Comparison of ENCODE assay signal across 1 cellular context in the genomic region with DNA sequence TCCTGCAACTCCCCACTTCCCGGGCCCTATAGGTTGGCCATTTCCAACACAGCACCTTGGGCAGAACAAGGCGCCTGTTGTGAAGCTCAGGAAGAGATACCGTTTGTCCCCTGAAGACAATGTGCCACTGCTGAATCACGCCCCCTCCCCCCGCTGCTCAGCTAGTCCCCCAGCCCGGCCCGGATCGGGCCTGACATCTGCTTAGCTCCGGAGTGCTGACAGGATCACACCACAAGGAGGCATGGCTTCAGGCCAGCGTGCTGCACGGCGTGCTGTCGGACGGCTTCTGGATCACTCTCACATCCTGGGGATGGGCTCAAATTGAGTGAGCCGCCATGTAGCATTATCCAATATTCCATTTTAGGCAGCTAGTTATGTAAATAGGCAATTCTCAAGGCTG.
TF ChIP-seq lines count a peak whose summit lies in the region.

No MANE protein-coding gene starts in this region.

TF ChIP-seq in K562, 482 proteins besides CTCF, POLR2A, EP300 and RAD21 (continued from another document and continues in another):
- TF ChIP-seq, protein P1, sequence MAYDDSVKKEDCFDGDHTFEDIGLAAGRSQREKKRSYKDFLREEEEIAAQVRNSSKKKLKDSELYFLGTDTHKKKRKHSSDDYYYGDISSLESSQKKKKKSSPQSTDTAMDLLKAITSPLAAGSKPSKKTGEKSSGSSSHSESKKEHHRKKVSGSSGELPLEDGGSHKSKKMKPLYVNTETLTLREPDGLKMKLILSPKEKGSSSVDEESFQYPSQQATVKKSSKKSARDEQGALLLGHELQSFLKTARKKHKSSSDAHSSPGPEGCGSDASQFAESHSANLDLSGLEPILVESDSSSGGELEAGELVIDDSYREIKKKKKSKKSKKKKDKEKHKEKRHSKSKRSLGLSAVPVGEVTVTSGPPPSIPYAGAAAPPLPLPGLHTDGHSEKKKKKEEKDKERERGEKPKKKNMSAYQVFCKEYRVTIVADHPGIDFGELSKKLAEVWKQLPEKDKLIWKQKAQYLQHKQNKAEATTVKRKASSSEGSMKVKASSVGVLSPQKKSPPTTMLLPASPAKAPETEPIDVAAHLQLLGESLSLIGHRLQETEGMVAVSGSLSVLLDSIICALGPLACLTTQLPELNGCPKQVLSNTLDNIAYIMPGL (CRISPR knock-in tag; IDR thresholded peaks at IDR 0.05) = no peak
- TF ChIP-seq CBX5 (IDR thresholded peaks at IDR 0.05; ENCODE audit: borderline replicate concordance, low read depth) = no peak
- TF ChIP-seq, protein P2, sequence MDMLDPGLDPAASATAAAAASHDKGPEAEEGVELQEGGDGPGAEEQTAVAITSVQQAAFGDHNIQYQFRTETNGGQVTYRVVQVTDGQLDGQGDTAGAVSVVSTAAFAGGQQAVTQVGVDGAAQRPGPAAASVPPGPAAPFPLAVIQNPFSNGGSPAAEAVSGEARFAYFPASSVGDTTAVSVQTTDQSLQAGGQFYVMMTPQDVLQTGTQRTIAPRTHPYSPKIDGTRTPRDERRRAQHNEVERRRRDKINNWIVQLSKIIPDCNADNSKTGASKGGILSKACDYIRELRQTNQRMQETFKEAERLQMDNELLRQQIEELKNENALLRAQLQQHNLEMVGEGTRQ (CRISPR knock-in tag; IDR thresholded peaks at IDR 0.05) = no peak
- no peak for TF ChIP-seq XRCC5 (IDR thresholded peaks at IDR 0.05; ENCODE audit: low read depth, low read length)
- TF ChIP-seq EWSR1 (IDR thresholded peaks at IDR 0.05; ENCODE audit: borderline replicate concordance, low read depth, partially characterized antibody) = no peak
- TF ChIP-seq PHF21A (IDR thresholded peaks at IDR 0.05; ENCODE audit: borderline replicate concordance, low read depth) = no peak
- TF ChIP-seq, protein P3, sequence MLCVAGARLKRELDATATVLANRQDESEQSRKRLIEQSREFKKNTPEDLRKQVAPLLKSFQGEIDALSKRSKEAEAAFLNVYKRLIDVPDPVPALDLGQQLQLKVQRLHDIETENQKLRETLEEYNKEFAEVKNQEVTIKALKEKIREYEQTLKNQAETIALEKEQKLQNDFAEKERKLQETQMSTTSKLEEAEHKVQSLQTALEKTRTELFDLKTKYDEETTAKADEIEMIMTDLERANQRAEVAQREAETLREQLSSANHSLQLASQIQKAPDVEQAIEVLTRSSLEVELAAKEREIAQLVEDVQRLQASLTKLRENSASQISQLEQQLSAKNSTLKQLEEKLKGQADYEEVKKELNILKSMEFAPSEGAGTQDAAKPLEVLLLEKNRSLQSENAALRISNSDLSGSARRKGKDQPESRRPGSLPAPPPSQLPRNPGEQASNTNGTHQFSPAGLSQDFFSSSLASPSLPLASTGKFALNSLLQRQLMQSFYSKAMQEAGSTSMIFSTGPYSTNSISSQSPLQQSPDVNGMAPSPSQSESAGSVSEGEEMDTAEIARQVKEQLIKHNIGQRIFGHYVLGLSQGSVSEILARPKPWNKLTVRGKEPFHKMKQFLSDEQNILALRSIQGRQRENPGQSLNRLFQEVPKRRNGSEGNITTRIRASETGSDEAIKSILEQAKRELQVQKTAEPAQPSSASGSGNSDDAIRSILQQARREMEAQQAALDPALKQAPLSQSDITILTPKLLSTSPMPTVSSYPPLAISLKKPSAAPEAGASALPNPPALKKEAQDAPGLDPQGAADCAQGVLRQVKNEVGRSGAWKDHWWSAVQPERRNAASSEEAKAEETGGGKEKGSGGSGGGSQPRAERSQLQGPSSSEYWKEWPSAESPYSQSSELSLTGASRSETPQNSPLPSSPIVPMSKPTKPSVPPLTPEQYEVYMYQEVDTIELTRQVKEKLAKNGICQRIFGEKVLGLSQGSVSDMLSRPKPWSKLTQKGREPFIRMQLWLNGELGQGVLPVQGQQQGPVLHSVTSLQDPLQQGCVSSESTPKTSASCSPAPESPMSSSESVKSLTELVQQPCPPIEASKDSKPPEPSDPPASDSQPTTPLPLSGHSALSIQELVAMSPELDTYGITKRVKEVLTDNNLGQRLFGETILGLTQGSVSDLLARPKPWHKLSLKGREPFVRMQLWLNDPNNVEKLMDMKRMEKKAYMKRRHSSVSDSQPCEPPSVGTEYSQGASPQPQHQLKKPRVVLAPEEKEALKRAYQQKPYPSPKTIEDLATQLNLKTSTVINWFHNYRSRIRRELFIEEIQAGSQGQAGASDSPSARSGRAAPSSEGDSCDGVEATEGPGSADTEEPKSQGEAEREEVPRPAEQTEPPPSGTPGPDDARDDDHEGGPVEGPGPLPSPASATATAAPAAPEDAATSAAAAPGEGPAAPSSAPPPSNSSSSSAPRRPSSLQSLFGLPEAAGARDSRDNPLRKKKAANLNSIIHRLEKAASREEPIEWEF (CRISPR knock-in tag; IDR thresholded peaks at IDR 0.05) = no peak
- TF ChIP-seq C11orf30 (IDR thresholded peaks at IDR 0.05; ENCODE audit: low read depth) = peak; percentile 72
- no peak for TF ChIP-seq EZH2 (IDR thresholded peaks at IDR 0.05; ENCODE audit: borderline replicate concordance, low read depth, low read length)
- no peak for TF ChIP-seq SMARCB1 (IDR thresholded peaks at IDR 0.05; ENCODE audit: insufficient read length, low read depth)
- TF ChIP-seq ZZZ3 (IDR thresholded peaks at IDR 0.05) = no peak
- TF ChIP-seq, protein P4, sequence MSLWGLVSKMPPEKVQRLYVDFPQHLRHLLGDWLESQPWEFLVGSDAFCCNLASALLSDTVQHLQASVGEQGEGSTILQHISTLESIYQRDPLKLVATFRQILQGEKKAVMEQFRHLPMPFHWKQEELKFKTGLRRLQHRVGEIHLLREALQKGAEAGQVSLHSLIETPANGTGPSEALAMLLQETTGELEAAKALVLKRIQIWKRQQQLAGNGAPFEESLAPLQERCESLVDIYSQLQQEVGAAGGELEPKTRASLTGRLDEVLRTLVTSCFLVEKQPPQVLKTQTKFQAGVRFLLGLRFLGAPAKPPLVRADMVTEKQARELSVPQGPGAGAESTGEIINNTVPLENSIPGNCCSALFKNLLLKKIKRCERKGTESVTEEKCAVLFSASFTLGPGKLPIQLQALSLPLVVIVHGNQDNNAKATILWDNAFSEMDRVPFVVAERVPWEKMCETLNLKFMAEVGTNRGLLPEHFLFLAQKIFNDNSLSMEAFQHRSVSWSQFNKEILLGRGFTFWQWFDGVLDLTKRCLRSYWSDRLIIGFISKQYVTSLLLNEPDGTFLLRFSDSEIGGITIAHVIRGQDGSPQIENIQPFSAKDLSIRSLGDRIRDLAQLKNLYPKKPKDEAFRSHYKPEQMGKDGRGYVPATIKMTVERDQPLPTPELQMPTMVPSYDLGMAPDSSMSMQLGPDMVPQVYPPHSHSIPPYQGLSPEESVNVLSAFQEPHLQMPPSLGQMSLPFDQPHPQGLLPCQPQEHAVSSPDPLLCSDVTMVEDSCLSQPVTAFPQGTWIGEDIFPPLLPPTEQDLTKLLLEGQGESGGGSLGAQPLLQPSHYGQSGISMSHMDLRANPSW (CRISPR knock-in tag; IDR thresholded peaks at IDR 0.05) = no peak
- TF ChIP-seq, protein P5, sequence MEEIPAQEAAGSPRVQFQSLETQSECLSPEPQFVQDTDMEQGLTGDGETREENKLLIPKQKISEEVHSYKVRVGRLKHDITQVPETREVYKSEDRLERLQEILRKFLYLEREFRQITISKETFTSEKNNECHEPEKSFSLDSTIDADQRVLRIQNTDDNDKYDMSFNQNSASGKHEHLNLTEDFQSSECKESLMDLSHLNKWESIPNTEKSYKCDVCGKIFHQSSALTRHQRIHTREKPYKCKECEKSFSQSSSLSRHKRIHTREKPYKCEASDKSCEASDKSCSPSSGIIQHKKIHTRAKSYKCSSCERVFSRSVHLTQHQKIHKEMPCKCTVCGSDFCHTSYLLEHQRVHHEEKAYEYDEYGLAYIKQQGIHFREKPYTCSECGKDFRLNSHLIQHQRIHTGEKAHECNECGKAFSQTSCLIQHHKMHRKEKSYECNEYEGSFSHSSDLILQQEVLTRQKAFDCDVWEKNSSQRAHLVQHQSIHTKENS (CRISPR knock-in tag; IDR thresholded peaks at IDR 0.05) = no peak
- no peak for TF ChIP-seq CEBPG (CRISPR knock-in tag; IDR thresholded peaks at IDR 0.05)
- no peak for TF ChIP-seq CEBPG (tag; conservative IDR thresholded peaks at IDR 0.05 in 1 of 2, IDR thresholded peaks at IDR 0.05 in 1 of 2)
- TF ChIP-seq ZNF324 (CRISPR knock-in tag; IDR thresholded peaks at IDR 0.05) = no peak
- no peak for TF ChIP-seq GTF2F1 (IDR thresholded peaks at IDR 0.05; ENCODE audit: low read depth, low read length)
- TF ChIP-seq TCF3 (CRISPR knock-in tag; IDR thresholded peaks at IDR 0.05) = peak; percentile 36; the same call in 1 of the 2 replicates
- TF ChIP-seq, protein P6, sequence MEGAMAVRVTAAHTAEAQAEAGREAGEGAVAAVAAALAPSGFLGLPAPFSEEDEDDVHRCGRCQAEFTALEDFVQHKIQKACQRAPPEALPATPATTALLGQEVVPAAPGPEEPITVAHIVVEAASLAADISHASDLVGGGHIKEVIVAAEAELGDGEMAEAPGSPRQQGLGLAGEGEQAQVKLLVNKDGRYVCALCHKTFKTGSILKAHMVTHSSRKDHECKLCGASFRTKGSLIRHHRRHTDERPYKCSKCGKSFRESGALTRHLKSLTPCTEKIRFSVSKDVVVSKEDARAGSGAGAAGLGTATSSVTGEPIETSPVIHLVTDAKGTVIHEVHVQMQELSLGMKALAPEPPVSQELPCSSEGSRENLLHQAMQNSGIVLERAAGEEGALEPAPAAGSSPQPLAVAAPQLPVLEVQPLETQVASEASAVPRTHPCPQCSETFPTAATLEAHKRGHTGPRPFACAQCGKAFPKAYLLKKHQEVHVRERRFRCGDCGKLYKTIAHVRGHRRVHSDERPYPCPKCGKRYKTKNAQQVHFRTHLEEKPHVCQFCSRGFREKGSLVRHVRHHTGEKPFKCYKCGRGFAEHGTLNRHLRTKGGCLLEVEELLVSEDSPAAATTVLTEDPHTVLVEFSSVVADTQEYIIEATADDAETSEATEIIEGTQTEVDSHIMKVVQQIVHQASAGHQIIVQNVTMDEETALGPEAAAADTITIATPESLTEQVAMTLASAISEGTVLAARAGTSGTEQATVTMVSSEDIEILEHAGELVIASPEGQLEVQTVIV (CRISPR knock-in tag; IDR thresholded peaks at IDR 0.05; ENCODE audit: borderline replicate concordance) = no peak
- no peak for TF ChIP-seq ZBTB1 (CRISPR knock-in tag; IDR thresholded peaks at IDR 0.05; ENCODE audit: borderline replicate concordance, low read depth)
- TF ChIP-seq, protein P7, sequence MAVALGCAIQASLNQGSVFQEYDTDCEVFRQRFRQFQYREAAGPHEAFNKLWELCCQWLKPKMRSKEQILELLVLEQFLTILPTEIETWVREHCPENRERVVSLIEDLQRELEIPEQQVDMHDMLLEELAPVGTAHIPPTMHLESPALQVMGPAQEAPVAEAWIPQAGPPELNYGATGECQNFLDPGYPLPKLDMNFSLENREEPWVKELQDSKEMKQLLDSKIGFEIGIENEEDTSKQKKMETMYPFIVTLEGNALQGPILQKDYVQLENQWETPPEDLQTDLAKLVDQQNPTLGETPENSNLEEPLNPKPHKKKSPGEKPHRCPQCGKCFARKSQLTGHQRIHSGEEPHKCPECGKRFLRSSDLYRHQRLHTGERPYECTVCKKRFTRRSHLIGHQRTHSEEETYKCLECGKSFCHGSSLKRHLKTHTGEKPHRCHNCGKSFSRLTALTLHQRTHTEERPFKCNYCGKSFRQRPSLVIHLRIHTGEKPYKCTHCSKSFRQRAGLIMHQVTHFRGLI (CRISPR knock-in tag; IDR thresholded peaks at IDR 0.05) = no peak
- TF ChIP-seq, protein P8, sequence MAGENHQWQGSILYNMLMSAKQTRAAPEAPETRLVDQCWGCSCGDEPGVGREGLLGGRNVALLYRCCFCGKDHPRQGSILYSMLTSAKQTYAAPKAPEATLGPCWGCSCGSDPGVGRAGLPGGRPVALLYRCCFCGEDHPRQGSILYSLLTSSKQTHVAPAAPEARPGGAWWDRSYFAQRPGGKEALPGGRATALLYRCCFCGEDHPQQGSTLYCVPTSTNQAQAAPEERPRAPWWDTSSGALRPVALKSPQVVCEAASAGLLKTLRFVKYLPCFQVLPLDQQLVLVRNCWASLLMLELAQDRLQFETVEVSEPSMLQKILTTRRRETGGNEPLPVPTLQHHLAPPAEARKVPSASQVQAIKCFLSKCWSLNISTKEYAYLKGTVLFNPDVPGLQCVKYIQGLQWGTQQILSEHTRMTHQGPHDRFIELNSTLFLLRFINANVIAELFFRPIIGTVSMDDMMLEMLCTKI (IDR thresholded peaks at IDR 0.05; ENCODE audit: partially characterized antibody) = no peak
- TF ChIP-seq, protein P9, sequence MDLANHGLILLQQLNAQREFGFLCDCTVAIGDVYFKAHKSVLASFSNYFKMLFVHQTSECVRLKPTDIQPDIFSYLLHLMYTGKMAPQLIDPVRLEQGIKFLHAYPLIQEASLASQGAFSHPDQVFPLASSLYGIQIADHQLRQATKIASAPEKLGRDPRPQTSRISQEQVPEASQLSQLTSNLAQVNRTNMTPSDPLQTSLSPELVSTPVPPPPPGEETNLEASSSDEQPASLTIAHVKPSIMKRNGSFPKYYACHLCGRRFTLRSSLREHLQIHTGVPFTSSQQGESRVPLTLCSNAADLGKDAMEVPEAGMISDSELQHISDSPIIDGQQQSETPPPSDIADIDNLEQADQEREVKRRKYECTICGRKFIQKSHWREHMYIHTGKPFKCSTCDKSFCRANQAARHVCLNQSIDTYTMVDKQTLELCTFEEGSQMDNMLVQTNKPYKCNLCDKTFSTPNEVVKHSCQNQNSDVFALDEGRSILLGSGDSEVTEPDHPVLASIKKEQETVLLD (IDR thresholded peaks at IDR 0.05) = no peak
- TF ChIP-seq ZKSCAN3 (CRISPR knock-in tag; IDR thresholded peaks at IDR 0.05) = no peak
- peak; percentile 48; the same call in 1 of the 2 replicates for TF ChIP-seq SMC3 (conservative IDR thresholded peaks at IDR 0.05; ENCODE audit: insufficient read depth, low read depth, low read length)
- 0 out of 2 replicates have a peak, but pooled peaks have one; percentile 2 for TF ChIP-seq JUNB (CRISPR knock-in tag; conservative IDR thresholded peaks at IDR 0.05)
